ENCODE assay signal across 20 cellular contexts in genomic region chr1:118627435-118627834, GRCh38.
"Had no signal": no experiment of that assay in that cellular context is flagged by ENCODE, and none has a peak within 500 bp of the region (broad histone marks: within the 10 kb centered on the region; RNA-seq: fewer than 3 reads in every experiment).

No MANE protein-coding gene starts in this region.

- H3K9ac ChIP-seq: neural progenitor cell had no signal

- H3K4me1 ChIP-seq: esophagus muscularis mucosa, gastrocnemius medialis, heart right ventricle, thyroid gland had no signal

- H3K36me3 ChIP-seq: esophagus muscularis mucosa, gastrocnemius medialis, heart right ventricle, neural progenitor cell, ovary, thyroid gland had no signal

- H3K9me3 ChIP-seq: esophagus muscularis mucosa, gastrocnemius medialis, heart right ventricle, ovary, thyroid gland had no signal

- H3K4me3 ChIP-seq: coronary artery, esophagus muscularis mucosa, gastrocnemius medialis, heart right ventricle, neural progenitor cell, ovary, smooth muscle cell, thyroid gland had no signal

- ATAC-seq: gastrocnemius medialis; heart right ventricle; left lobe of liver; natural killer cell treated with Interleukin-12 subunit alpha and Interleukin-12 subunit beta and Interleukin-15 and Interleukin-18, amount 100 ng/mL, for 72 hours; right cardiac atrium had no signal

- DNase-seq: effector CD8-positive, alpha-beta T cell; gastrocnemius medialis; heart right ventricle; hypothalamus; islet precursor cell; midbrain; nucleus accumbens; ovary; right cardiac atrium; stimulated activated CD4-positive, alpha-beta T cell treated with anti-CD3 and anti-CD28 coated beads, Interleukin-2, amount 100 ng/mL, for 48 hours; stimulated activated naive CD4-positive, alpha-beta T cell treated with Interleukin-2 at 50 U/mL for 16 hours; thyroid gland had no signal

- H3K27ac ChIP-seq: coronary artery, epithelial cell of prostate, esophagus muscularis mucosa, gastrocnemius medialis, heart right ventricle, neural progenitor cell, ovary, thyroid gland had no signal

- FAIRE-seq: urothelium cell line had no signal

- H3K27me3 ChIP-seq: esophagus muscularis mucosa, gastrocnemius medialis, heart right ventricle, neural progenitor cell, ovary, thyroid gland had no signal

- H3K4me2 ChIP-seq: neural progenitor cell, smooth muscle cell had no signal

- H2AFZ ChIP-seq: neural progenitor cell had no signal
